20 cellular contexts compared by ENCODE assay signal in the genomic region with DNA sequence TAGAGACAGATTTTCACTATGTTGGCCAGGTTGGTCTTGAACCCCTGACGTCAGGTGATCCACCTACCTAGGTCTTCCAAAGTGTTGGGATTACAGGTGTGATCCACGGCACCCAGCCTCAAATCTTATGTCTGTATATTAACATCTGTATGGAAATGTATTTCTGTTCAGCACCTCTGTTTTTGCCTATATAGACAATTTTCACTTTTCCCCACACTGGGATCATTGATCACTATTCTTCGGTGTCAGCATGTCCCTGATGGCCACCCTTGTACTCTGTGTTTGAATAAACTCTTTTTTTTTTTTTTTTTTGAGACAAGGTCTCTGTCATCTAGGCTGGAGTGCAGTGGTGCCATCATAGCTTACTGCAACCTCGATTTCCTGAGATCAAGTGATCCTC. TPM values are rescaled to one million over a fixed set of nuclear protein-coding genes. Genes with fewer than 3 reads are reported as not detected.
DNase-seq lines count a peak whose midpoint lies in the region; ATAC-seq, FAIRE-seq and TF ChIP-seq lines count a peak whose summit lies in the region.
"Had no signal": no experiment of that assay in that cellular context is flagged by ENCODE, and none has a peak within 500 bp of the region (broad histone marks: within the 10 kb centered on the region; RNA-seq: fewer than 3 reads in every experiment).

No MANE protein-coding gene starts in this region.

- BruUV-seq in HepG2 (replicated peaks; lab: Mats Ljungman, UMichigan), result no TSS peak
- BruUV-seq in K562 (replicated peaks; lab: Mats Ljungman, UMichigan), result no TSS peak

- POLR2A ChIA-PET in HepG2 (lab: Yijun Ruan, JAX) (no interaction called here), K562 (lab: Yijun Ruan, JAX) (no interaction called here)

- H3K36me3 ChIP-seq in HepG2 (replicated peaks in 1 of 2; ENCODE audit: control insufficient read depth in 1 of 2, insufficient read depth in 2 of 2, low read length in 2 of 2) (no peaks in the 10 kb centered on the region), right lobe of liver (no peaks in the 10 kb centered on the region), K562 (ENCODE audit: control insufficient read depth, insufficient read depth, low read length) (peaks cover 8% of the 10 kb centered on the region; the same call in 2 of the 3 replicates), ascending aorta (no peaks in the 10 kb centered on the region)

- ATAC-seq in HepG2 (no peak), right lobe of liver (no peak), K562 (no peak)
- ATAC-seq: CD8-positive, alpha-beta T cell; HCT116 had no signal

- CTCF ChIA-PET in HepG2 (lab: Yijun Ruan, JAX; ENCODE audit: low intra/inter-chr PET ratio, low total read pairs) (no interaction called here), K562 (lab: Yijun Ruan, JAX; ENCODE audit: low intra/inter-chr PET ratio) (no interaction called here)

- H3K4me1 ChIP-seq in HepG2 (ENCODE audit: insufficient read depth, low read length) (peaks cover 26% of the 10 kb centered on the region), right lobe of liver (peaks cover 0 to 11% (median 0%) of the 10 kb centered on the region in 4 donors), K562 (replicated peaks in 1 of 2; ENCODE audit: control insufficient read depth in 2 of 2, insufficient read depth in 2 of 2, low read length in 2 of 2) (peaks cover 7 to 10% of the 10 kb centered on the region in 2 experiments), ascending aorta (peaks cover 3 to 11% of the 10 kb centered on the region in 2 donors)
- H3K4me1 ChIP-seq: BE2C had no signal

- WGBS in HepG2 (ENCODE audit: low lambda C conversion rate), result 58% methylated on average over 4 of the region's 4 CpGs
- 62% methylated on average over 4 of the region's 4 CpGs for WGBS in right lobe of liver (ENCODE audit: insufficient coverage, low coverage, low lambda C conversion rate, missing lambda C conversion rate)
- WGBS in K562 (ENCODE audit: insufficient coverage, low coverage, missing lambda C conversion rate), result 74% methylated on average over 4 of the region's 4 CpGs

- no peaks in the 10 kb centered on the region for H3K9me1 ChIP-seq in K562 (ENCODE audit: control insufficient read depth, insufficient read depth, low read length)

- FAIRE-seq in HepG2 (lab: Jason Lieb, UNC), result no peak
- FAIRE-seq in K562 (lab: Jason Lieb, UNC), result no peak
- FAIRE-seq: A204.1, G401.6, GM12892 had no signal

- H3K4me3 ChIP-seq in HepG2 (replicated peaks in 1 of 3; ENCODE audit: insufficient read depth in 1 of 3, low read depth in 2 of 3, low read length in 3 of 3), result no peak overlapping the region
- no peak overlapping the region for H3K4me3 ChIP-seq in right lobe of liver
- H3K4me3 ChIP-seq in K562, result no peak overlapping the region
- no peak overlapping the region for H3K4me3 ChIP-seq in ascending aorta

- intact Hi-C loops in HepG2 (cut with micrococcal nuclease; ENCODE audit: unreplicated experiment), result no loop called here
- intact Hi-C loops in right lobe of liver (cut with DNase I), result no loop called here
- intact Hi-C loops in K562 (cut with micrococcal nuclease), result no loop called here
- intact Hi-C loops in ascending aorta (cut with DNase I), result no loop called here

- H3K4me2 ChIP-seq in HepG2 (ENCODE audit: low read depth, low read length), result no peak overlapping the region
- no peak overlapping the region for H3K4me2 ChIP-seq in K562 (ENCODE audit: insufficient read depth, low read length)

- no peak for DNase-seq in HepG2 (ENCODE audit: low spot score)
- no peak for DNase-seq in right lobe of liver
- DNase-seq in K562 (ENCODE audit: extremely low read depth in 1 of 4, low spot score in 3 of 4), result no peak
- DNase-seq in middle frontal gyrus (ENCODE audit: extremely low spot score, low spot score), result no peak
- no peak for DNase-seq in ascending aorta (ENCODE audit: low spot score in 2 of 2)
- DNase-seq: ACHN; AML-193; BE2C; C1 segment of cervical spinal cord; Caco-2; CD8-positive, alpha-beta T cell; DMS153; DND-41; GOT3; H7 had no signal

- H3K9me3 ChIP-seq in HepG2 (ENCODE audit: low read length), result no peaks in the 10 kb centered on the region
- no peaks in the 10 kb centered on the region for H3K9me3 ChIP-seq in right lobe of liver
- H3K9me3 ChIP-seq in K562 (replicated peaks; ENCODE audit: control insufficient read depth, insufficient read depth, low read depth, low read length), result peaks cover 2% of the 10 kb centered on the region; the same call in 1 of the 2 replicates
- H3K9me3 ChIP-seq in ascending aorta, result no peaks in the 10 kb centered on the region
- H3K9me3 ChIP-seq: BE2C, Caco-2 had no signal

- H3K79me2 ChIP-seq in HepG2 (ENCODE audit: insufficient read depth, low read length) (peaks cover 15% of the 10 kb centered on the region), K562 (ENCODE audit: control insufficient read depth, insufficient read depth, low read length) (peaks cover 19% of the 10 kb centered on the region)

- H3K9ac ChIP-seq in HepG2 (ENCODE audit: insufficient read depth, low read depth, low read length) (no peak overlapping the region), K562 (ENCODE audit: insufficient read depth in 1 of 2, low read depth in 2 of 2, low read length in 2 of 2) (no peak overlapping the region)

- in situ Hi-C loops in HepG2 (cut with HindIII; ENCODE audit: extremely low pct_ligation_motif_present, low pct_unique_long_range_greater_than_20kb), result no loop called here
- in situ Hi-C loops in K562 (cut with MboI), result no loop called here

- no peaks in the 10 kb centered on the region for H4K20me1 ChIP-seq in HepG2 (ENCODE audit: insufficient read depth, low read length)
- H4K20me1 ChIP-seq in K562 (replicated peaks; ENCODE audit: control insufficient read depth, insufficient read depth, low read length), result no peaks in the 10 kb centered on the region

- no peak for TF ChIP-seq CTCF in HepG2 (CRISPR knock-in tag; IDR thresholded peaks at IDR 0.05)
- TF ChIP-seq CTCF in right lobe of liver (IDR thresholded peaks at IDR 0.05), result no peak
- TF ChIP-seq CTCF in K562 (IDR thresholded peaks at IDR 0.05 in 2 of 3, conservative IDR thresholded peaks at IDR 0.05 in 1 of 3; ENCODE audit: insufficient read depth in 2 of 3, low read depth in 1 of 3, low read length in 3 of 3), result no peak
- no peak for TF ChIP-seq CTCF in ascending aorta (IDR thresholded peaks at IDR 0.05)

- H3K27me3 ChIP-seq in HepG2 (ENCODE audit: control insufficient read depth in 1 of 2, insufficient read depth in 2 of 2, low read length in 2 of 2), result no peaks in the 10 kb centered on the region
- no peaks in the 10 kb centered on the region for H3K27me3 ChIP-seq in right lobe of liver
- no peaks in the 10 kb centered on the region for H3K27me3 ChIP-seq in K562 (ENCODE audit: control insufficient read depth in 2 of 2, insufficient read depth in 2 of 2, low read length in 2 of 2)
- no peaks in the 10 kb centered on the region for H3K27me3 ChIP-seq in ascending aorta
- H3K27me3 ChIP-seq: BE2C had no signal

- H3K27ac ChIP-seq in HepG2 (ENCODE audit: extremely low read length, insufficient read depth, low read length) (no peak overlapping the region), right lobe of liver (no peak overlapping the region), K562 (ENCODE audit: extremely low read depth, low read depth, low read length) (no peak overlapping the region), ascending aorta (no peak overlapping the region)
- H3K27ac ChIP-seq: 22Rv1 had no signal

- no peak for TF ChIP-seq POLR2A in HepG2 (IDR thresholded peaks at IDR 0.05; ENCODE audit: insufficient read depth in 1 of 2, low read depth in 2 of 2, low read length in 2 of 2)
- TF ChIP-seq POLR2A in right lobe of liver (IDR thresholded peaks at IDR 0.05), result no peak
- no peak for TF ChIP-seq POLR2A in K562 (conservative IDR thresholded peaks at IDR 0.05)

- H2AFZ ChIP-seq in HepG2 (ENCODE audit: low read length) (no peak overlapping the region), K562 (ENCODE audit: low read depth, low read length) (no peak overlapping the region)

- TF ChIP-seq RAD21 in HepG2 (CRISPR knock-in tag; IDR thresholded peaks at IDR 0.05) (no peak), K562 (CRISPR knock-in tag; conservative IDR thresholded peaks at IDR 0.05 in 1 of 2, IDR thresholded peaks at IDR 0.05 in 1 of 2) (no peak)

- TF ChIP-seq EP300 in HepG2 (IDR thresholded peaks at IDR 0.05; ENCODE audit: low read depth in 2 of 2, low read length in 2 of 2) (no peak), HepG2 (CRISPR knock-in tag; IDR thresholded peaks at IDR 0.05; ENCODE audit: borderline replicate concordance) (no peak), K562 (IDR thresholded peaks at IDR 0.05; ENCODE audit: low read length) (no peak)

RNA-seq across cellular contexts. Expression of a gene that starts 3.2 kb away (rescaled TPM):
- total RNA-seq in HepG2 (2016; rRNA removed; fragmentation: Illumina TruSeq; extraction: Trizol) (12.7 and 14.2 TPM in 2 replicates), right lobe of liver (1 to 10 TPM; 2.7 to 5.4 (median 4.6) TPM), K562 (2014; rRNA removed) (7.0 and 7.5 TPM in 2 replicates), K562 (2014; rRNA removed; fragmentation: Illumina TruSeq; extraction: Trizol) (16.6 and 21.7 TPM in 2 replicates), K562 (2015; rRNA removed; fragmentation: Illumina TruSeq; extraction: Trizol) (13.1 and 14.3 TPM in 2 replicates), K562 (2021) (10.0 and 10.6 TPM in 2 replicates), ascending aorta (7.6 TPM)
- total RNA-seq in HepG2 (2016; cell fraction: cytosol; rRNA removed; fragmentation: Illumina TruSeq; extraction: Trizol; ENCODE audit: low read depth), result 3.0 and 3.1 TPM in 2 replicates
- 13.5 and 18.6 TPM in 2 replicates for total RNA-seq in HepG2 (2016; cell fraction: insoluble cytoplasmic fraction; rRNA removed; fragmentation: Illumina TruSeq; extraction: Trizol)
- total RNA-seq in HepG2 (2016; cell fraction: membrane; rRNA removed; fragmentation: Illumina TruSeq; extraction: Trizol), result 9.4 and 10.1 TPM in 2 replicates
- total RNA-seq in HepG2 (2016; cell fraction: nucleus; rRNA removed; fragmentation: Illumina TruSeq; extraction: Trizol), result 8.8 and 9.3 TPM in 2 replicates
- polyA plus RNA-seq in HepG2 (2011; rRNA removed) (4.2 and 4.5 TPM in 2 replicates), K562 (2011; rRNA removed) (16.5 and 19.9 TPM in 2 replicates), K562 (2014; fragmentation: Illumina TruSeq; extraction: Trizol) (11.0 and 11.7 TPM in 2 replicates), K562 (2014; fragmentation: Nextera tagmentation; extraction: Ambion mirVana) (1 to 10 TPM; 6.6 to 6.9 TPM), K562 (2014; rRNA removed) (5.6 and 6.4 TPM in 2 replicates)
- 2.2 and 4.3 TPM in 2 replicates for polyA plus RNA-seq in HepG2 (2011; cell fraction: cytosol; rRNA removed)
- 2.8 and 3.3 TPM in 2 replicates for polyA plus RNA-seq in HepG2 (2011; cell fraction: nucleus; rRNA removed)
- 6.0 and 6.4 TPM in 2 replicates for polyA plus RNA-seq in HepG2 (2012)
- polyA plus RNA-seq in HepG2 (2016; cell fraction: cytosol; fragmentation: Illumina TruSeq; extraction: Trizol; ENCODE audit: low read depth), result 1.1 and 1.4 TPM in 2 replicates
- 7.3 and 8.2 TPM in 2 replicates for polyA plus RNA-seq in HepG2 (2016; cell fraction: insoluble cytoplasmic fraction; fragmentation: Illumina TruSeq; extraction: Trizol; ENCODE audit: low read depth)
- polyA plus RNA-seq in HepG2 (2016; cell fraction: membrane; fragmentation: Illumina TruSeq; extraction: Trizol; ENCODE audit: low read depth), result 3.4 TPM in 2 replicates
- 6.6 and 8.4 TPM in 2 replicates for polyA plus RNA-seq in HepG2 (2016; cell fraction: nucleus; fragmentation: Illumina TruSeq; extraction: Trizol; ENCODE audit: insufficient read depth, low read depth)
- 4.3 and 4.4 TPM in 2 replicates for polyA minus RNA-seq in HepG2 (2011; rRNA and poly(A)+ RNA removed; ENCODE audit: low replicate concordance)
- 6.4 and 8.8 TPM in 2 replicates for polyA minus RNA-seq in HepG2 (2011; cell fraction: cytosol; rRNA and poly(A)+ RNA removed)
- 10.3 TPM in 2 replicates for polyA minus RNA-seq in HepG2 (2011; cell fraction: nucleus; rRNA and poly(A)+ RNA removed)
- total RNA-seq in K562 (2011; cell fraction: chromatin; rRNA removed; ENCODE audit: low replicate concordance), result 24.3 and 45.7 TPM in 2 replicates
- total RNA-seq in K562 (2011; cell fraction: nucleolus; rRNA removed), result 18.7 and 22.2 TPM in 2 replicates
- total RNA-seq in K562 (2011; cell fraction: nucleoplasm; rRNA removed), result 21.5 and 27.6 TPM in 2 replicates
- 5.5 and 10.6 TPM in 2 replicates for polyA plus RNA-seq in K562 (2011; cell fraction: cytosol; rRNA removed)
- polyA plus RNA-seq in K562 (2011; cell fraction: nucleus; rRNA removed), result 9.8 and 12.6 TPM in 2 replicates
- 6.5 and 11.4 TPM in 2 replicates for polyA plus RNA-seq in K562 (2012)
- 30.8 and 38.6 TPM in 2 replicates for polyA minus RNA-seq in K562 (2011; rRNA and poly(A)+ RNA removed)
- 9.9 and 10.5 TPM in 2 replicates for polyA minus RNA-seq in K562 (2011; cell fraction: cytosol; rRNA and poly(A)+ RNA removed)
- polyA minus RNA-seq in K562 (2011; cell fraction: nucleus; rRNA and poly(A)+ RNA removed), result 5.8 and 14.1 TPM in 2 replicates

RNA-seq across cellular contexts. Expression of a gene that starts 16.6 kb away (rescaled TPM):
- total RNA-seq in HepG2 (2016; rRNA removed; fragmentation: Illumina TruSeq; extraction: Trizol) (0.94 and 1.3 TPM in 2 replicates), right lobe of liver (10 to 100 TPM; 10.4 to 28.5 (median 21.5) TPM), K562 (2014; rRNA removed) (0.27 and 0.45 TPM in 2 replicates), K562 (2014; rRNA removed; fragmentation: Illumina TruSeq; extraction: Trizol) (0.29 and 0.41 TPM in 2 replicates), K562 (2015; rRNA removed; fragmentation: Illumina TruSeq; extraction: Trizol) (0.79 and 1.1 TPM in 2 replicates), K562 (2021) (0.62 and 0.85 TPM in 2 replicates), ascending aorta (not detected)
- 0.26 and 0.30 TPM in 2 replicates for total RNA-seq in HepG2 (2016; cell fraction: cytosol; rRNA removed; fragmentation: Illumina TruSeq; extraction: Trizol; ENCODE audit: low read depth)
- 0.77 and 1.9 TPM in 2 replicates for total RNA-seq in HepG2 (2016; cell fraction: insoluble cytoplasmic fraction; rRNA removed; fragmentation: Illumina TruSeq; extraction: Trizol)
- 0.52 and 0.71 TPM in 2 replicates for total RNA-seq in HepG2 (2016; cell fraction: membrane; rRNA removed; fragmentation: Illumina TruSeq; extraction: Trizol)
- 1.2 and 1.8 TPM in 2 replicates for total RNA-seq in HepG2 (2016; cell fraction: nucleus; rRNA removed; fragmentation: Illumina TruSeq; extraction: Trizol)
- polyA plus RNA-seq in HepG2 (2011; rRNA removed) (5.1 and 6.7 TPM in 2 replicates), K562 (2011; rRNA removed) (0.26 and 1.0 TPM in 2 replicates), K562 (2014; fragmentation: Illumina TruSeq; extraction: Trizol) (0.22 and 0.33 TPM in 2 replicates), K562 (2014; fragmentation: Nextera tagmentation; extraction: Ambion mirVana) (under 1 TPM in 1 of 2 experiments, not detected in 1; 0.06 TPM), K562 (2014; rRNA removed) (0.34 and 0.45 TPM in 2 replicates)
- 4.6 and 8.5 TPM in 2 replicates for polyA plus RNA-seq in HepG2 (2011; cell fraction: cytosol; rRNA removed)
- polyA plus RNA-seq in HepG2 (2011; cell fraction: nucleus; rRNA removed), result 2.8 and 3.6 TPM in 2 replicates
- 0.67 and 1.0 TPM in 2 replicates for polyA plus RNA-seq in HepG2 (2012)
- 0.28 and 0.40 TPM in 2 replicates for polyA plus RNA-seq in HepG2 (2016; cell fraction: cytosol; fragmentation: Illumina TruSeq; extraction: Trizol; ENCODE audit: low read depth)
- 0.80 and 0.88 TPM in 2 replicates for polyA plus RNA-seq in HepG2 (2016; cell fraction: insoluble cytoplasmic fraction; fragmentation: Illumina TruSeq; extraction: Trizol; ENCODE audit: low read depth)
- 0.98 and 1.1 TPM in 2 replicates for polyA plus RNA-seq in HepG2 (2016; cell fraction: membrane; fragmentation: Illumina TruSeq; extraction: Trizol; ENCODE audit: low read depth)
- 2.2 and 5.0 TPM in 2 replicates for polyA plus RNA-seq in HepG2 (2016; cell fraction: nucleus; fragmentation: Illumina TruSeq; extraction: Trizol; ENCODE audit: insufficient read depth, low read depth)
- polyA minus RNA-seq in HepG2 (2011; rRNA and poly(A)+ RNA removed; ENCODE audit: low replicate concordance), result 6.2 TPM in 1 of 2 replicates, not detected in the other
- 2.7 and 3.1 TPM in 2 replicates for polyA minus RNA-seq in HepG2 (2011; cell fraction: cytosol; rRNA and poly(A)+ RNA removed)
- 0.37 and 0.90 TPM in 2 replicates for polyA minus RNA-seq in HepG2 (2011; cell fraction: nucleus; rRNA and poly(A)+ RNA removed)
- not detected in 2 replicates for total RNA-seq in K562 (2011; cell fraction: chromatin; rRNA removed; ENCODE audit: low replicate concordance)
- 0.53 and 0.67 TPM in 2 replicates for total RNA-seq in K562 (2011; cell fraction: nucleolus; rRNA removed)
- total RNA-seq in K562 (2011; cell fraction: nucleoplasm; rRNA removed), result 0.69 TPM in 1 of 2 replicates, not detected in the other
- polyA plus RNA-seq in K562 (2011; cell fraction: cytosol; rRNA removed), result 0.89 and 1.3 TPM in 2 replicates
- 0.58 and 1.1 TPM in 2 replicates for polyA plus RNA-seq in K562 (2011; cell fraction: nucleus; rRNA removed)
- 1.1 and 16.7 TPM in 2 replicates for polyA plus RNA-seq in K562 (2012)
- 0.21 and 0.30 TPM in 2 replicates for polyA minus RNA-seq in K562 (2011; rRNA and poly(A)+ RNA removed)
- polyA minus RNA-seq in K562 (2011; cell fraction: cytosol; rRNA and poly(A)+ RNA removed), result not detected in 2 replicates
- polyA minus RNA-seq in K562 (2011; cell fraction: nucleus; rRNA and poly(A)+ RNA removed), result 0.33 TPM in 1 of 2 replicates, not detected in the other

RNA-seq across cellular contexts. Expression of a gene that starts 35.1 kb away (rescaled TPM):
- total RNA-seq in HepG2 (2016; rRNA removed; fragmentation: Illumina TruSeq; extraction: Trizol), result 43.2 and 47.2 TPM in 2 replicates
- 22.1 and 24.0 TPM in 2 replicates for total RNA-seq in HepG2 (2016; cell fraction: cytosol; rRNA removed; fragmentation: Illumina TruSeq; extraction: Trizol; ENCODE audit: low read depth)
- 43.9 and 45.2 TPM in 2 replicates for total RNA-seq in HepG2 (2016; cell fraction: insoluble cytoplasmic fraction; rRNA removed; fragmentation: Illumina TruSeq; extraction: Trizol)
- total RNA-seq in HepG2 (2016; cell fraction: membrane; rRNA removed; fragmentation: Illumina TruSeq; extraction: Trizol), result 43.6 and 46.0 TPM in 2 replicates
- 13.8 and 15.5 TPM in 2 replicates for total RNA-seq in HepG2 (2016; cell fraction: nucleus; rRNA removed; fragmentation: Illumina TruSeq; extraction: Trizol)
- 14.5 TPM in 2 replicates for polyA plus RNA-seq in HepG2 (2011; rRNA removed)
- polyA plus RNA-seq in HepG2 (2011; cell fraction: cytosol; rRNA removed), result 18.3 and 25.5 TPM in 2 replicates
- polyA plus RNA-seq in HepG2 (2011; cell fraction: nucleus; rRNA removed), result 37.4 and 37.6 TPM in 2 replicates
- 24.5 and 41.2 TPM in 2 replicates for polyA plus RNA-seq in HepG2 (2012)
- 29.9 and 33.8 TPM in 2 replicates for polyA plus RNA-seq in HepG2 (2016; cell fraction: cytosol; fragmentation: Illumina TruSeq; extraction: Trizol; ENCODE audit: low read depth)
- 75.7 and 79.7 TPM in 2 replicates for polyA plus RNA-seq in HepG2 (2016; cell fraction: insoluble cytoplasmic fraction; fragmentation: Illumina TruSeq; extraction: Trizol; ENCODE audit: low read depth)
- polyA plus RNA-seq in HepG2 (2016; cell fraction: membrane; fragmentation: Illumina TruSeq; extraction: Trizol; ENCODE audit: low read depth), result 64.0 and 65.9 TPM in 2 replicates
- polyA plus RNA-seq in HepG2 (2016; cell fraction: nucleus; fragmentation: Illumina TruSeq; extraction: Trizol; ENCODE audit: insufficient read depth, low read depth), result 40.0 and 46.3 TPM in 2 replicates
- 15.4 and 55.8 TPM in 2 replicates for polyA minus RNA-seq in HepG2 (2011; rRNA and poly(A)+ RNA removed; ENCODE audit: low replicate concordance)
- 7.6 and 7.7 TPM in 2 replicates for polyA minus RNA-seq in HepG2 (2011; cell fraction: cytosol; rRNA and poly(A)+ RNA removed)
- polyA minus RNA-seq in HepG2 (2011; cell fraction: nucleus; rRNA and poly(A)+ RNA removed), result 9.4 and 10.4 TPM in 2 replicates
- 10 to 100 TPM; 21.9 to 33.5 (median 24.9) TPM for total RNA-seq in right lobe of liver
- 33.4 and 92.9 TPM in 2 replicates for total RNA-seq in K562 (2011; cell fraction: chromatin; rRNA removed; ENCODE audit: low replicate concordance)
- 71.2 and 72.1 TPM in 2 replicates for total RNA-seq in K562 (2011; cell fraction: nucleolus; rRNA removed)
- total RNA-seq in K562 (2011; cell fraction: nucleoplasm; rRNA removed), result 70.5 and 83.9 TPM in 2 replicates
- total RNA-seq in K562 (2014; rRNA removed), result 74.2 and 118 TPM in 2 replicates
- total RNA-seq in K562 (2014; rRNA removed; fragmentation: Illumina TruSeq; extraction: Trizol), result 56.3 and 71.5 TPM in 2 replicates
- total RNA-seq in K562 (2015; rRNA removed; fragmentation: Illumina TruSeq; extraction: Trizol), result 125 and 129 TPM in 2 replicates
- 105 and 107 TPM in 2 replicates for total RNA-seq in K562 (2021)
- polyA plus RNA-seq in K562 (2011; rRNA removed), result 38.4 and 43.8 TPM in 2 replicates
- 124 and 196 TPM in 2 replicates for polyA plus RNA-seq in K562 (2011; cell fraction: cytosol; rRNA removed)
- 82.4 and 93.1 TPM in 2 replicates for polyA plus RNA-seq in K562 (2011; cell fraction: nucleus; rRNA removed)
- polyA plus RNA-seq in K562 (2012), result 94.4 and 105 TPM in 2 replicates
- polyA plus RNA-seq in K562 (2014; fragmentation: Illumina TruSeq; extraction: Trizol), result 147 and 170 TPM in 2 replicates
- 10 to 100 TPM; 16.7 to 49.1 TPM for polyA plus RNA-seq in K562 (2014; fragmentation: Nextera tagmentation; extraction: Ambion mirVana)
- 99.8 and 115 TPM in 2 replicates for polyA plus RNA-seq in K562 (2014; rRNA removed)
- polyA minus RNA-seq in K562 (2011; rRNA and poly(A)+ RNA removed), result 25.4 and 33.3 TPM in 2 replicates
- 35.9 and 36.6 TPM in 2 replicates for polyA minus RNA-seq in K562 (2011; cell fraction: cytosol; rRNA and poly(A)+ RNA removed)
- polyA minus RNA-seq in K562 (2011; cell fraction: nucleus; rRNA and poly(A)+ RNA removed), result 19.3 and 19.7 TPM in 2 replicates
- 28.9 TPM for total RNA-seq in ascending aorta

RNA-seq across cellular contexts. Expression of a gene that starts 55.4 kb away (rescaled TPM):
- total RNA-seq in HepG2 (2016; rRNA removed; fragmentation: Illumina TruSeq; extraction: Trizol) (0.55 and 1.1 TPM in 2 replicates), right lobe of liver (1 to 10 TPM in 4 of 6 experiments, under 1 TPM in 2; 0.71 to 8.5 (median 1.0) TPM), K562 (2014; rRNA removed) (9.1 and 10.1 TPM in 2 replicates), K562 (2014; rRNA removed; fragmentation: Illumina TruSeq; extraction: Trizol) (3.7 and 4.9 TPM in 2 replicates), K562 (2015; rRNA removed; fragmentation: Illumina TruSeq; extraction: Trizol) (3.4 and 3.5 TPM in 2 replicates), K562 (2021) (5.8 and 6.1 TPM in 2 replicates), ascending aorta (477 TPM)
- 1.2 and 1.6 TPM in 2 replicates for total RNA-seq in HepG2 (2016; cell fraction: cytosol; rRNA removed; fragmentation: Illumina TruSeq; extraction: Trizol; ENCODE audit: low read depth)
- 0.58 and 0.74 TPM in 2 replicates for total RNA-seq in HepG2 (2016; cell fraction: insoluble cytoplasmic fraction; rRNA removed; fragmentation: Illumina TruSeq; extraction: Trizol)
- total RNA-seq in HepG2 (2016; cell fraction: membrane; rRNA removed; fragmentation: Illumina TruSeq; extraction: Trizol), result 0.99 and 1.0 TPM in 2 replicates
- total RNA-seq in HepG2 (2016; cell fraction: nucleus; rRNA removed; fragmentation: Illumina TruSeq; extraction: Trizol), result 0.43 TPM in 1 of 2 replicates, not detected in the other
- polyA plus RNA-seq in HepG2 (2011; rRNA removed) (0.39 and 0.70 TPM in 2 replicates), K562 (2011; rRNA removed) (8.4 and 10.6 TPM in 2 replicates), K562 (2014; fragmentation: Illumina TruSeq; extraction: Trizol) (5.2 and 6.9 TPM in 2 replicates), K562 (2014; fragmentation: Nextera tagmentation; extraction: Ambion mirVana) (under 1 TPM; 0.23 to 0.32 TPM), K562 (2014; rRNA removed) (5.7 and 7.0 TPM in 2 replicates)
- 0.28 and 0.50 TPM in 2 replicates for polyA plus RNA-seq in HepG2 (2011; cell fraction: cytosol; rRNA removed)
- polyA plus RNA-seq in HepG2 (2011; cell fraction: nucleus; rRNA removed), result 0.33 and 0.40 TPM in 2 replicates
- 0.40 and 0.45 TPM in 2 replicates for polyA plus RNA-seq in HepG2 (2012)
- polyA plus RNA-seq in HepG2 (2016; cell fraction: cytosol; fragmentation: Illumina TruSeq; extraction: Trizol; ENCODE audit: low read depth), result 1.5 TPM in 2 replicates
- 1.2 TPM in 2 replicates for polyA plus RNA-seq in HepG2 (2016; cell fraction: insoluble cytoplasmic fraction; fragmentation: Illumina TruSeq; extraction: Trizol; ENCODE audit: low read depth)
- polyA plus RNA-seq in HepG2 (2016; cell fraction: membrane; fragmentation: Illumina TruSeq; extraction: Trizol; ENCODE audit: low read depth), result 1.2 and 1.4 TPM in 2 replicates
- 0.37 and 0.87 TPM in 2 replicates for polyA plus RNA-seq in HepG2 (2016; cell fraction: nucleus; fragmentation: Illumina TruSeq; extraction: Trizol; ENCODE audit: insufficient read depth, low read depth)
- 1.6 TPM in 1 of 2 replicates, not detected in the other for polyA minus RNA-seq in HepG2 (2011; rRNA and poly(A)+ RNA removed; ENCODE audit: low replicate concordance)
- not detected in 2 replicates for polyA minus RNA-seq in HepG2 (2011; cell fraction: cytosol; rRNA and poly(A)+ RNA removed)
- polyA minus RNA-seq in HepG2 (2011; cell fraction: nucleus; rRNA and poly(A)+ RNA removed), result not detected in 2 replicates
- 1.7 and 4.4 TPM in 2 replicates for total RNA-seq in K562 (2011; cell fraction: chromatin; rRNA removed; ENCODE audit: low replicate concordance)
- total RNA-seq in K562 (2011; cell fraction: nucleolus; rRNA removed), result 1.6 and 3.8 TPM in 2 replicates
- 3.5 and 5.3 TPM in 2 replicates for total RNA-seq in K562 (2011; cell fraction: nucleoplasm; rRNA removed)
- 15.3 and 31.5 TPM in 2 replicates for polyA plus RNA-seq in K562 (2011; cell fraction: cytosol; rRNA removed)
- 5.2 and 8.0 TPM in 2 replicates for polyA plus RNA-seq in K562 (2011; cell fraction: nucleus; rRNA removed)
- 4.4 and 6.5 TPM in 2 replicates for polyA plus RNA-seq in K562 (2012)
- polyA minus RNA-seq in K562 (2011; rRNA and poly(A)+ RNA removed), result 12.1 and 16.9 TPM in 2 replicates
- polyA minus RNA-seq in K562 (2011; cell fraction: cytosol; rRNA and poly(A)+ RNA removed), result 5.6 and 8.2 TPM in 2 replicates
- polyA minus RNA-seq in K562 (2011; cell fraction: nucleus; rRNA and poly(A)+ RNA removed), result 1.2 and 2.8 TPM in 2 replicates
- total RNA-seq: CD8-positive, alpha-beta T cell had no signal
